ENCODE assay signal across 10 cellular contexts in genomic region chr3:99929409-99930139, GRCh38.
DNase-seq lines count a peak whose midpoint lies in the region; TF ChIP-seq lines count a peak whose summit lies in the region.
"Had no signal": no experiment of that assay in that cellular context is flagged by ENCODE, and none has a peak within 500 bp of the region (broad histone marks: within the 10 kb centered on the region; RNA-seq: fewer than 3 reads in every experiment).

No MANE protein-coding gene starts in this region.

- H3K4me3 ChIP-seq in coronary artery (peak overlapping the region; percentile 15), uterus (no peak overlapping the region)

- H3K4me1 ChIP-seq in uterus: peaks cover 0 to 7% of the 10 kb centered on the region in 2 donors

- no peak for TF ChIP-seq POLR2A in uterus (IDR thresholded peaks at IDR 0.05)

- H3K9me3 ChIP-seq in uterus: no peaks in the 10 kb centered on the region

- no peaks in the 10 kb centered on the region for H3K27me3 ChIP-seq in uterus

- H3K27ac ChIP-seq in coronary artery (peak overlapping the region; percentile 75 to 81), uterus (peak overlapping the region; percentile 73 to 84)
- H3K27ac ChIP-seq: 22Rv1 had no signal

- DNase-seq in DMS 273 (lab: John Stamatoyannopoulos, UW; ENCODE audit: unreplicated experiment): peak; percentile 20
- no peak for DNase-seq in DMS 273 treated with DMSO at 0.1 percent for 48 hours (lab: John Stamatoyannopoulos, UW)
- DNase-seq in coronary artery (ENCODE audit: low spot score): no peak
- peak; percentile 42 for DNase-seq in middle frontal gyrus (ENCODE audit: extremely low spot score, low spot score)
- DNase-seq in uterus: peak; percentile 64 to 75
- no peak for DNase-seq in GM13976 (ENCODE audit: low spot score)
- DNase-seq in NCI-H2107 (lab: John Stamatoyannopoulos, UW): no peak
- DNase-seq in effector CD4-positive, alpha-beta T cell: no peak
- DNase-seq: naive B cell had no signal

- intact Hi-C loops in uterus (cut with DNase I; ENCODE audit: low total_unique reads): no loop called here

- TF ChIP-seq CTCF in coronary artery (IDR thresholded peaks at IDR 0.05) (no peak), uterus (IDR thresholded peaks at IDR 0.05) (no peak), GM13976 (IDR thresholded peaks at IDR 0.05; ENCODE audit: borderline replicate concordance, control extremely low read depth, extremely low read depth, insufficient read depth, missing control alignments) (no peak)

- H3K36me3 ChIP-seq in uterus: no peaks in the 10 kb centered on the region

- in situ Hi-C loops in GM13976 (cut with MboI; ENCODE audit: low sequenced_read_pairs, unreplicated experiment): no loop called here

Comparison
In these comparisons a context has a peak if more than half of its experiments do, and no peak if none do; other contexts are left out.
1. DNase-seq: peak in DMS 273 (single experiment), middle frontal gyrus (single experiment) and uterus (2 of 2); none in DMS 273 treated with DMSO at 0.1 percent for 48 hours (single experiment), coronary artery (single experiment), GM13976 (single experiment), NCI-H2107 (single experiment) and effector CD4-positive, alpha-beta T cell (single experiment).